In genomic region chr6:157896931-157897330, GRCh38 we compare ENCODE assay signal across 1 cellular context.
TF ChIP-seq lines count a peak whose summit lies in the region.

No MANE protein-coding gene starts in this region.

TF ChIP-seq in GM23338, 12 proteins besides CTCF, POLR2A, EP300 and RAD21 (continued from another document):
- TF ChIP-seq REST (IDR thresholded peaks at IDR 0.05; ENCODE audit: unreplicated experiment) = no peak
- no peak for TF ChIP-seq POLR2AphosphoS5 (IDR thresholded peaks at IDR 0.05; ENCODE audit: low read depth)
- TF ChIP-seq ZNF114 (CRISPR knock-in tag; IDR thresholded peaks at IDR 0.05) = no peak
- TF ChIP-seq, protein P1, sequence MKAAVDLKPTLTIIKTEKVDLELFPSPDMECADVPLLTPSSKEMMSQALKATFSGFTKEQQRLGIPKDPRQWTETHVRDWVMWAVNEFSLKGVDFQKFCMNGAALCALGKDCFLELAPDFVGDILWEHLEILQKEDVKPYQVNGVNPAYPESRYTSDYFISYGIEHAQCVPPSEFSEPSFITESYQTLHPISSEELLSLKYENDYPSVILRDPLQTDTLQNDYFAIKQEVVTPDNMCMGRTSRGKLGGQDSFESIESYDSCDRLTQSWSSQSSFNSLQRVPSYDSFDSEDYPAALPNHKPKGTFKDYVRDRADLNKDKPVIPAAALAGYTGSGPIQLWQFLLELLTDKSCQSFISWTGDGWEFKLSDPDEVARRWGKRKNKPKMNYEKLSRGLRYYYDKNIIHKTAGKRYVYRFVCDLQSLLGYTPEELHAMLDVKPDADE (IDR thresholded peaks at IDR 0.05) = no peak
TF ChIP-seq in GM23338: peak in this region for 0.
